8 cellular contexts compared by ENCODE assay signal in the genomic region with DNA sequence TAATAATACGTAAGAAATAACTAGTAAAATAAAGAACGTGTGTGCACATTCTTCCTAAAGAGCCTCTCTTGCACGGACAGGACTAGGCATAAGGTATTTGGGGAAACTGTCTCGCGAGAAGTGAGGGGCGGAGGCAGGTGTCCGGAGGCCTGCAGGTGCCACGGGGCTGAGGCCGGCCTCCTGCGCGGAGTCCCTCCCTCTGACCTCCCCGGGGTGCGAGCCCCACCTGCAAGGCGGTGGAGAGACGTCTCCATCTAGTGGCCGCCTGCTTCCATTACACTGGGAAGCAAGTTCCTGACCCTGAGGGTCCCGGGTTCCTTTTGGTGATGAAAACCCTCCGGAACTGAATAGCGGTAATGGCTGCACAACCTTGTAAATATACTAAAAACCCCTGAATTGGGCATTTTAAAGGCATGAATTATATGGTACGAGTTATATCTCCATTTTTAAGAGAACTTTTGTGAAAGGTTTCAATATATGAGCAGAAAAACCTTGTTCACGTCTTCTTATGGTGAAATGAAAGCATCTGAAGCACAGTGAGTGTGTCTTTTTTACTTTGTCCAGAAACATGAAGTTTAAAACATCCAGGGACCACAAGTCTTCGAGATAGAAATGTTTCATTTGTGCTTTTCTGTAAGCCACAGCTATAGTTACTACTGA. TPM values are rescaled to one million over a fixed set of nuclear protein-coding genes. Genes with fewer than 3 reads are reported as not detected.
DNase-seq lines count a peak whose midpoint lies in the region; ATAC-seq and TF ChIP-seq lines count a peak whose summit lies in the region.

No MANE protein-coding gene starts in this region.

- no peaks in the 10 kb centered on the region for H3K27me3 ChIP-seq in OCI-LY1 (ENCODE audit: insufficient read depth, low read length)
- no peaks in the 10 kb centered on the region for H3K27me3 ChIP-seq in fibroblast of lung (ENCODE audit: control insufficient read depth, insufficient read depth, low read length)
- H3K27me3 ChIP-seq in neuron (ENCODE audit: insufficient read depth, low read length), result peaks cover 19% of the 10 kb centered on the region

- H3K27ac ChIP-seq in C4-2B, result no peak overlapping the region
- H3K27ac ChIP-seq in OCI-LY1 (ENCODE audit: low read depth, low read length, poor library complexity, severe bottlenecking), result no peak overlapping the region
- H3K27ac ChIP-seq in fibroblast of lung (ENCODE audit: insufficient read depth, low read length), result no peak overlapping the region

- H3K9me2 ChIP-seq in OCI-LY1 (ENCODE audit: low read depth, low read length), result no peaks in the 10 kb centered on the region

- H3K9ac ChIP-seq in OCI-LY1 (ENCODE audit: low read length) (no peak overlapping the region), fibroblast of lung (ENCODE audit: insufficient read depth, low read length) (no peak overlapping the region)

- TF ChIP-seq CTCF in C4-2B (conservative IDR thresholded peaks at IDR 0.05) (peak; percentile 95), OCI-LY1 (IDR thresholded peaks at IDR 0.05; ENCODE audit: low read length) (peak; percentile 94), fibroblast of lung (conservative IDR thresholded peaks at IDR 0.05 in 1 of 2, IDR thresholded peaks at IDR 0.05 in 1 of 2; ENCODE audit: low read depth in 1 of 2, low read length in 2 of 2) (peak; percentile 94 to 97)

- H3K36me3 ChIP-seq in OCI-LY1 (ENCODE audit: insufficient read depth, low read length) (no peaks in the 10 kb centered on the region), fibroblast of lung (ENCODE audit: control insufficient read depth, insufficient read depth, low read length) (no peaks in the 10 kb centered on the region), neuron (ENCODE audit: insufficient read depth, low read length) (no peaks in the 10 kb centered on the region)

- H2AFZ ChIP-seq in OCI-LY1 (ENCODE audit: low read length), result no peak overlapping the region
- H2AFZ ChIP-seq in fibroblast of lung (ENCODE audit: low read length), result no peak overlapping the region
- H2AFZ ChIP-seq in neuron (ENCODE audit: low read depth, low read length), result no peak overlapping the region

- no peak overlapping the region for H3K4me3 ChIP-seq in OCI-LY1 (ENCODE audit: low read depth, low read length, poor library complexity, severe bottlenecking)
- H3K4me3 ChIP-seq in fibroblast of lung (replicated peaks in 1 of 4; ENCODE audit: control extremely low read depth in 1 of 4, insufficient read depth in 1 of 4, low read depth in 3 of 4, low read length in 4 of 4), result no peak overlapping the region
- H3K4me3 ChIP-seq in neuron (ENCODE audit: low read length), result peak overlapping the region; percentile 4

- H3K4me1 ChIP-seq in OCI-LY1 (ENCODE audit: insufficient read depth, low read length, severe bottlenecking) (no peaks in the 10 kb centered on the region), fibroblast of lung (ENCODE audit: control insufficient read depth, extremely low read depth, insufficient read depth, low read length) (no peaks in the 10 kb centered on the region), neuron (ENCODE audit: insufficient read depth, low read length) (no peaks in the 10 kb centered on the region)

- ATAC-seq in GM19372 (IDR thresholded peaks at IDR 0.05; ENCODE audit: low read depth, unreplicated experiment), result peak; percentile 89
- ATAC-seq in HG03565 (IDR thresholded peaks at IDR 0.05; ENCODE audit: unreplicated experiment), result peak; percentile 80

- H3K9me3 ChIP-seq in OCI-LY1 (ENCODE audit: low read length) (no peaks in the 10 kb centered on the region), fibroblast of lung (ENCODE audit: control insufficient read depth, insufficient read depth, low read depth, low read length) (no peaks in the 10 kb centered on the region), neuron (ENCODE audit: low read length) (no peaks in the 10 kb centered on the region)

- DNase-seq in activated T-cell treated with anti-CD3 and anti-CD28 coated beads for 48 hours (ENCODE audit: low read depth) (peak; percentile 70), fibroblast of lung (ENCODE audit: low read depth in 2 of 2) (peak; percentile 36 to 51), superior temporal gyrus (ENCODE audit: extremely low spot score) (peak; percentile 71)

- H3K4me2 ChIP-seq in OCI-LY1 (ENCODE audit: low read length) (no peak overlapping the region), fibroblast of lung (ENCODE audit: extremely low read depth, insufficient read depth, low read length) (no peak overlapping the region)

- H3F3A ChIP-seq in OCI-LY1 (ENCODE audit: insufficient read depth, low read length), result no peaks in the 10 kb centered on the region

- H3K79me2 ChIP-seq in OCI-LY1 (ENCODE audit: insufficient read depth, low read length), result no peaks in the 10 kb centered on the region
- no peaks in the 10 kb centered on the region for H3K79me2 ChIP-seq in fibroblast of lung (ENCODE audit: control insufficient read depth, insufficient read depth, low read length)

- no peaks in the 10 kb centered on the region for H4K20me1 ChIP-seq in OCI-LY1 (ENCODE audit: insufficient read depth, low read length)
- no peaks in the 10 kb centered on the region for H4K20me1 ChIP-seq in fibroblast of lung (ENCODE audit: control insufficient read depth, extremely low read depth, insufficient read depth, low read length)

RNA-seq across cellular contexts. Expression of a gene that starts 35.5 kb away (rescaled TPM):
- 20.5 and 24.8 TPM in 2 replicates for total RNA-seq in fibroblast of lung
- 6.4 and 8.0 TPM in 2 replicates for polyA plus RNA-seq in fibroblast of lung
- 11.8 and 15.9 TPM in 2 replicates for polyA plus RNA-seq in fibroblast of lung (2012)
- polyA minus RNA-seq in fibroblast of lung (ENCODE audit: low replicate concordance), result 5.0 and 11.9 TPM in 2 replicates
